17 cellular contexts compared by ENCODE assay signal in genomic region chr15:100726426-100727190, GRCh38.
A peak's percentile ranks its signal among the peaks of the same experiment; 100 is the strongest.
DNase-seq lines count a peak whose midpoint lies in the region; ATAC-seq and TF ChIP-seq lines count a peak whose summit lies in the region.
"Had no signal": no experiment of that assay in that cellular context is flagged by ENCODE, and none has a peak within 500 bp of the region (broad histone marks: within the 10 kb centered on the region; RNA-seq: fewer than 3 reads in every experiment).

No MANE protein-coding gene starts in this region.

- no peak for TF ChIP-seq CTCF in GM13976 (IDR thresholded peaks at IDR 0.05; ENCODE audit: borderline replicate concordance, control extremely low read depth, extremely low read depth, insufficient read depth, missing control alignments)
- TF ChIP-seq CTCF in SK-N-SH (IDR thresholded peaks at IDR 0.05): no peak
- TF ChIP-seq CTCF in fibroblast of lung (conservative IDR thresholded peaks at IDR 0.05 in 1 of 2, IDR thresholded peaks at IDR 0.05 in 1 of 2; ENCODE audit: low read depth in 1 of 2, low read length in 2 of 2): no peak

- no peak overlapping the region for H2AFZ ChIP-seq in SK-N-SH (ENCODE audit: low read depth)
- no peak overlapping the region for H2AFZ ChIP-seq in fibroblast of lung (ENCODE audit: low read length)

- H4K20me1 ChIP-seq in SK-N-SH (ENCODE audit: insufficient read depth): no peaks in the 10 kb centered on the region
- no peaks in the 10 kb centered on the region for H4K20me1 ChIP-seq in fibroblast of lung (ENCODE audit: control insufficient read depth, extremely low read depth, insufficient read depth, low read length)

- no peak for TF ChIP-seq EP300 in SK-N-SH (IDR thresholded peaks at IDR 0.05; ENCODE audit: borderline replicate concordance in 1 of 2, low read depth in 1 of 2, low read length in 1 of 2)

- H3K36me3 ChIP-seq in SK-N-SH (replicated peaks in 1 of 2; ENCODE audit: control insufficient read depth in 1 of 2, insufficient read depth in 2 of 2, low read length in 1 of 2) (no peaks in the 10 kb centered on the region), fibroblast of lung (ENCODE audit: control insufficient read depth, insufficient read depth, low read length) (no peaks in the 10 kb centered on the region)
- H3K36me3 ChIP-seq: gastroesophageal sphincter, HAP-1, MG63 had no signal

- H3K27me3 ChIP-seq in SK-N-SH (ENCODE audit: insufficient read depth) (no peaks in the 10 kb centered on the region), fibroblast of lung (ENCODE audit: control insufficient read depth, insufficient read depth, low read length) (no peaks in the 10 kb centered on the region)
- H3K27me3 ChIP-seq: gastroesophageal sphincter, MG63 had no signal

- H3K9ac ChIP-seq in SK-N-SH (no peak overlapping the region), fibroblast of lung (ENCODE audit: insufficient read depth, low read length) (no peak overlapping the region)

- H3K79me2 ChIP-seq in SK-N-SH (ENCODE audit: insufficient read depth) (no peaks in the 10 kb centered on the region), fibroblast of lung (ENCODE audit: control insufficient read depth, insufficient read depth, low read length) (no peaks in the 10 kb centered on the region)

- ATAC-seq in HG02973 (IDR thresholded peaks at IDR 0.05; ENCODE audit: unreplicated experiment) (no peak), GM18520 (IDR thresholded peaks at IDR 0.05; ENCODE audit: unreplicated experiment) (no peak)
- ATAC-seq: gastroesophageal sphincter; stimulated activated naive B cell treated with anti-CD40 and anti-IgM and Interleukin-4, amounts not matched to agents 10 μg/mL and 1 μg/mL and 100 μg/mL, for 72 hours; WTC11 had no signal

- H3K4me2 ChIP-seq in SK-N-SH: no peak overlapping the region
- no peak overlapping the region for H3K4me2 ChIP-seq in fibroblast of lung (ENCODE audit: extremely low read depth, insufficient read depth, low read length)

- H3K27ac ChIP-seq in SK-N-SH (ENCODE audit: low read depth in 2 of 2, low read length in 1 of 2) (no peak overlapping the region), fibroblast of lung (ENCODE audit: insufficient read depth, low read length) (no peak overlapping the region)
- H3K27ac ChIP-seq: C4-2B, gastroesophageal sphincter had no signal

- H3K4me3 ChIP-seq in SK-N-SH (ENCODE audit: low read depth in 2 of 2, low read length in 1 of 2): no peak overlapping the region
- H3K4me3 ChIP-seq in fibroblast of lung (replicated peaks in 1 of 4; ENCODE audit: control extremely low read depth in 1 of 4, insufficient read depth in 1 of 4, low read depth in 3 of 4, low read length in 4 of 4): no peak overlapping the region
- H3K4me3 ChIP-seq: gastroesophageal sphincter, HAP-1, MG63 had no signal

- H3K4me1 ChIP-seq in SK-N-SH (ENCODE audit: control insufficient read depth in 1 of 2, insufficient read depth in 2 of 2, low read depth in 1 of 2, low read length in 1 of 2) (peaks cover 24 to 35% of the 10 kb centered on the region in 2 experiments; a peak in 3 of 4 replicates), fibroblast of lung (ENCODE audit: control insufficient read depth, extremely low read depth, insufficient read depth, low read length) (peaks cover 19% of the 10 kb centered on the region)
- H3K4me1 ChIP-seq: HAP-1 had no signal

- H3K9me3 ChIP-seq in SK-N-SH (no peaks in the 10 kb centered on the region), fibroblast of lung (ENCODE audit: control insufficient read depth, insufficient read depth, low read depth, low read length) (no peaks in the 10 kb centered on the region)
- H3K9me3 ChIP-seq: gastroesophageal sphincter, HAP-1, MG63 had no signal

- in situ Hi-C loops in GM13976 (cut with MboI; ENCODE audit: low sequenced_read_pairs, unreplicated experiment): no loop called here

- peaks cover 13% of the 10 kb centered on the region for H3F3A ChIP-seq in SK-N-SH (replicated peaks; ENCODE audit: insufficient read depth)

- TF ChIP-seq RAD21 in SK-N-SH (IDR thresholded peaks at IDR 0.05; ENCODE audit: low read length): no peak

- WGBS in SK-N-SH (ENCODE audit: low lambda C conversion rate): 82% methylated on average over 14 of the region's 15 CpGs

- H3K9me2 ChIP-seq in SK-N-SH: no peaks in the 10 kb centered on the region

- DNase-seq in GM13976 (ENCODE audit: low spot score) (peak; percentile 3), SK-N-SH (peak; percentile 1), fibroblast of lung (ENCODE audit: low read depth in 2 of 2) (peak; percentile 28 to 93), renal cortical epithelial cell (ENCODE audit: low read depth) (peak; percentile 7), amygdala (lab: John Stamatoyannopoulos, UW) (no peak), MV-4-11 (lab: John Stamatoyannopoulos, UW) (no peak)
- DNase-seq: activated T-cell treated with anti-CD3 and anti-CD28 coated beads for 4 hours; immature natural killer cell; MG63; stimulated activated CD4-positive, alpha-beta T cell treated with anti-CD3 and anti-CD28 coated beads, Interleukin-4, amount 100 ng/mL, for 1 hour; stimulated activated naive B cell treated with anti-CD40 and anti-IgM and Interleukin-4, amounts not matched to agents 10 μg/mL and 1 μg/mL and 100 μg/mL, for 72 hours had no signal

- POLR2A ChIA-PET in SK-N-SH (lab: Yijun Ruan, JAX): no interaction called here

- CTCF ChIA-PET in SK-N-SH (lab: Yijun Ruan, JAX): no interaction called here

TF ChIP-seq in SK-N-SH, 30 proteins besides CTCF, POLR2A, EP300 and RAD21:
- no peak for TF ChIP-seq YY1 (IDR thresholded peaks at IDR 0.05; ENCODE audit: low read depth)
- TF ChIP-seq SIN3A (IDR thresholded peaks at IDR 0.05; ENCODE audit: borderline replicate concordance, low read depth, low read length): no peak
- TF ChIP-seq CHD2 (IDR thresholded peaks at IDR 0.05; ENCODE audit: low read length, partially characterized antibody): no peak
- TF ChIP-seq, protein P1, sequence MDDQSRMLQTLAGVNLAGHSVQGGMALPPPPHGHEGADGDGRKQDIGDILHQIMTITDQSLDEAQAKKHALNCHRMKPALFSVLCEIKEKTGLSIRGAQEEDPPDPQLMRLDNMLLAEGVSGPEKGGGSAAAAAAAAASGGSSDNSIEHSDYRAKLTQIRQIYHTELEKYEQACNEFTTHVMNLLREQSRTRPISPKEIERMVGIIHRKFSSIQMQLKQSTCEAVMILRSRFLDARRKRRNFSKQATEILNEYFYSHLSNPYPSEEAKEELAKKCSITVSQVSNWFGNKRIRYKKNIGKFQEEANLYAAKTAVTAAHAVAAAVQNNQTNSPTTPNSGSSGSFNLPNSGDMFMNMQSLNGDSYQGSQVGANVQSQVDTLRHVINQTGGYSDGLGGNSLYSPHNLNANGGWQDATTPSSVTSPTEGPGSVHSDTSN (IDR thresholded peaks at IDR 0.05): no peak
- no peak for TF ChIP-seq TEAD4 (IDR thresholded peaks at IDR 0.05; ENCODE audit: borderline replicate concordance, insufficient read depth)
- TF ChIP-seq EZH2phosphoT487 (IDR thresholded peaks at IDR 0.05; ENCODE audit: borderline replicate concordance, low read depth): no peak
- TF ChIP-seq, protein P2, sequence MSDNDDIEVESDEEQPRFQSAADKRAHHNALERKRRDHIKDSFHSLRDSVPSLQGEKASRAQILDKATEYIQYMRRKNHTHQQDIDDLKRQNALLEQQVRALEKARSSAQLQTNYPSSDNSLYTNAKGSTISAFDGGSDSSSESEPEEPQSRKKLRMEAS (IDR thresholded peaks at IDR 0.05; ENCODE audit: low read depth): no peak
- no peak for TF ChIP-seq GATA2 (CRISPR knock-in tag; IDR thresholded peaks at IDR 0.05)
- TF ChIP-seq ELF1 (IDR thresholded peaks at IDR 0.05): no peak
- TF ChIP-seq MEF2A (IDR thresholded peaks at IDR 0.05; ENCODE audit: borderline replicate concordance, low read depth): no peak
- TF ChIP-seq NFIC (IDR thresholded peaks at IDR 0.05; ENCODE audit: borderline replicate concordance): no peak
- no peak for TF ChIP-seq FOXJ3 (CRISPR knock-in tag; IDR thresholded peaks at IDR 0.05)
- TF ChIP-seq RXRA (IDR thresholded peaks at IDR 0.05; ENCODE audit: borderline replicate concordance, low read depth): no peak
- TF ChIP-seq JUND (IDR thresholded peaks at IDR 0.05): no peak
- no peak for TF ChIP-seq SMC3 (IDR thresholded peaks at IDR 0.05; ENCODE audit: low read depth, low read length)
- no peak for TF ChIP-seq RCOR1 (IDR thresholded peaks at IDR 0.05; ENCODE audit: low read length)
- no peak for TF ChIP-seq NRF1 (IDR thresholded peaks at IDR 0.05; ENCODE audit: low read depth, low read length)
- no peak for TF ChIP-seq REST (IDR thresholded peaks at IDR 0.05; ENCODE audit: low read depth, low read length)
- no peak for TF ChIP-seq POLR2AphosphoS5 (IDR thresholded peaks at IDR 0.05; ENCODE audit: low read depth, low read length)
- no peak for TF ChIP-seq MXI1 (IDR thresholded peaks at IDR 0.05; ENCODE audit: low read depth, low read length)

Comparison
In these comparisons a context has a peak if more than half of its experiments do, and no peak if none do; other contexts are left out.
1. DNase-seq: peak in GM13976 (single experiment), SK-N-SH (single experiment), fibroblast of lung (2 of 2) and renal cortical epithelial cell (single experiment); none in amygdala (0 of 56) and MV-4-11 (single experiment).